Comparison of ENCODE assay signal across 25 cellular contexts in genomic region chr7:12258074-12258473, GRCh38. TPM values are rescaled to one million over a fixed set of nuclear protein-coding genes. Genes with fewer than 3 reads are reported as not detected.
DNase-seq lines count a peak whose midpoint lies in the region; ATAC-seq, FAIRE-seq and TF ChIP-seq lines count a peak whose summit lies in the region.
"Had no signal": no experiment of that assay in that cellular context is flagged by ENCODE, and none has a peak within 500 bp of the region (broad histone marks: within the 10 kb centered on the region; RNA-seq: fewer than 3 reads in every experiment).

No MANE protein-coding gene starts in this region.

- H3F3A ChIP-seq in MM.1S (ENCODE audit: insufficient read depth, low read length), result no peaks in the 10 kb centered on the region; the same call in 1 of the 2 replicates

- H3K9me3 ChIP-seq in CD8-positive, alpha-beta T cell (ENCODE audit: low read length), result no peaks in the 10 kb centered on the region
- H3K9me3 ChIP-seq in MM.1S (replicated peaks; ENCODE audit: insufficient read depth, low read length) (no peaks in the 10 kb centered on the region), HepG2 (ENCODE audit: low read length) (no peaks in the 10 kb centered on the region)
- H3K9me3 ChIP-seq: testis had no signal

- H3K4me2 ChIP-seq in MM.1S (ENCODE audit: low read depth, low read length), result peak overlapping the region; percentile 50
- H3K4me2 ChIP-seq in HepG2 (ENCODE audit: low read depth, low read length), result 0 out of 2 replicates have a peak overlapping the region, but pooled peaks have one; percentile 18
- H3K4me2 ChIP-seq: smooth muscle cell had no signal

- TF ChIP-seq RAD21 in HepG2 (CRISPR knock-in tag; IDR thresholded peaks at IDR 0.05), result no peak

- no peaks in the 10 kb centered on the region for H3K9me3 Mint-ChIP-seq in CD8-positive, alpha-beta T cell
- H3K9me3 Mint-ChIP-seq: activated naive CD4-positive, alpha-beta T cell treated with anti-CD3 and anti-CD28 coated beads, Interleukin-2, amount 50 U/mL, for 24 hours; activated T-helper 17 cell treated with anti-CD3 and anti-CD28 coated beads, Interleukin-2, amount 50 U/mL, for 72 hours had no signal

- no peak overlapping the region for H3K4me3 Mint-ChIP-seq in CD8-positive, alpha-beta T cell
- H3K4me3 Mint-ChIP-seq: activated naive CD4-positive, alpha-beta T cell treated with anti-CD3 and anti-CD28 coated beads, Interleukin-2, amount 50 U/mL, for 24 hours; activated T-helper 17 cell treated with anti-CD3 and anti-CD28 coated beads, Interleukin-2, amount 50 U/mL, for 72 hours had no signal

- no peak overlapping the region for H3K27ac Mint-ChIP-seq in CD8-positive, alpha-beta T cell
- H3K27ac Mint-ChIP-seq: activated naive CD4-positive, alpha-beta T cell treated with anti-CD3 and anti-CD28 coated beads, Interleukin-2, amount 50 U/mL, for 24 hours; activated T-helper 17 cell treated with anti-CD3 and anti-CD28 coated beads, Interleukin-2, amount 50 U/mL, for 72 hours had no signal

- WGBS in HepG2 (ENCODE audit: low lambda C conversion rate), result 63% methylated on average over 4 of the region's 4 CpGs

- no peak for FAIRE-seq in HepG2 (lab: Jason Lieb, UNC)
- FAIRE-seq: astrocyte, H1 had no signal

- CTCF ChIA-PET in CD8-positive, alpha-beta T cell (lab: Charles Lee), result interaction anchor here (0.6 kb wide), 1 partner anchor 36 kb away, joined by 4 read pairs; no protein-coding TSS in a partner anchor
- CTCF ChIA-PET in HepG2 (lab: Yijun Ruan, JAX; ENCODE audit: low intra/inter-chr PET ratio, low total read pairs), result no interaction called here

- DNase-seq in CD8-positive, alpha-beta T cell, result no peak
- DNase-seq in MM.1S (no peak), HepG2 (ENCODE audit: low spot score) (no peak), dorsolateral prefrontal cortex (no peak), dedifferentiated amniotic fluid mesenchymal stem cell (ENCODE audit: extremely low spot score) (no peak), H4 (ENCODE audit: low spot score) (no peak), cerebellar nuclear complex (lab: John Stamatoyannopoulos, UW) (no peak)
- DNase-seq: DMS153, GDM1, head of caudate nucleus, mesendoderm, NCI-H1048, NCI-H1694 treated with DMSO at 0.1 percent for 48 hours, NCI-H526 treated with DMSO at 0.1 percent for 48 hours, testis had no signal

- H3K4me1 Mint-ChIP-seq in CD8-positive, alpha-beta T cell (ENCODE audit: low read depth), result peaks cover 6% of the 10 kb centered on the region

- no peaks in the 10 kb centered on the region for H3K36me3 ChIP-seq in ACC112 (ENCODE audit: insufficient read depth, low read length)
- H3K36me3 ChIP-seq in CD8-positive, alpha-beta T cell (ENCODE audit: insufficient read depth, low read length), result no peaks in the 10 kb centered on the region
- H3K36me3 ChIP-seq in MM.1S (replicated peaks; ENCODE audit: insufficient read depth, low read length), result no peaks in the 10 kb centered on the region
- H3K36me3 ChIP-seq in HepG2 (replicated peaks in 1 of 2; ENCODE audit: control insufficient read depth in 1 of 2, insufficient read depth in 2 of 2, low read length in 2 of 2), result no peaks in the 10 kb centered on the region

- TF ChIP-seq CTCF in CD8-positive, alpha-beta T cell (IDR thresholded peaks at IDR 0.05), result no peak
- no peak for TF ChIP-seq CTCF in MM.1S (IDR thresholded peaks at IDR 0.05; ENCODE audit: low read length)
- TF ChIP-seq CTCF in HepG2 (CRISPR knock-in tag; IDR thresholded peaks at IDR 0.05), result no peak
- no peak for TF ChIP-seq CTCF in dorsolateral prefrontal cortex (IDR thresholded peaks at IDR 0.05 in 54 of 56, conservative IDR thresholded peaks at IDR 0.05 in 2 of 56; ENCODE audit: low read depth in 1 of 56, partially characterized antibody in 56 of 56)

- H3K4me1 ChIP-seq in ACC112 (ENCODE audit: control insufficient read depth, insufficient read depth, low read length, unreplicated experiment) (peaks cover 12% of the 10 kb centered on the region), MM.1S (ENCODE audit: low read length) (peaks cover 5% of the 10 kb centered on the region; the same call in 1 of the 2 replicates), HepG2 (ENCODE audit: insufficient read depth, low read length) (0 out of 2 replicates have a peak, but pooled peaks cover 11% of the 10 kb centered on the region)
- peaks cover 19% of the 10 kb centered on the region for H3K4me1 ChIP-seq in CD8-positive, alpha-beta T cell (ENCODE audit: insufficient read depth, low read length)
- H3K4me1 ChIP-seq: testis had no signal

- in situ Hi-C loops in HepG2 (cut with HindIII; ENCODE audit: extremely low pct_ligation_motif_present, low pct_unique_long_range_greater_than_20kb), result no loop called here

- H3K27ac ChIP-seq in ACC112 (ENCODE audit: low read depth, low read length) (no peak overlapping the region), MM.1S (ENCODE audit: low read length) (no peak overlapping the region), HepG2 (ENCODE audit: extremely low read length, insufficient read depth, low read length) (no peak overlapping the region), dorsolateral prefrontal cortex (no peak overlapping the region)
- no peak overlapping the region for H3K27ac ChIP-seq in CD8-positive, alpha-beta T cell (ENCODE audit: low read depth, low read length)
- H3K27ac ChIP-seq: C4-2B, RWPE1, SK-N-MC, testis, VCaP had no signal

- intact Hi-C loops in CD8-positive, alpha-beta T cell (cut with DNase I, micrococcal nuclease), result loop anchor here in 1 of 2 experiments (2.0 kb wide), 1 partner anchor 45 kb away; no protein-coding TSS in a partner anchor
- intact Hi-C loops in HepG2 (cut with micrococcal nuclease; ENCODE audit: unreplicated experiment), result no loop called here
- intact Hi-C loops in dorsolateral prefrontal cortex (cut with DNase I), result no loop called here

- H2AFZ ChIP-seq in ACC112 (ENCODE audit: low read length, unreplicated experiment) (peak overlapping the region; percentile 98), MM.1S (ENCODE audit: low read length) (no peak overlapping the region), HepG2 (ENCODE audit: low read length) (peak overlapping the region; percentile 81)

- H3K36me3 Mint-ChIP-seq in CD8-positive, alpha-beta T cell, result no peaks in the 10 kb centered on the region
- H3K36me3 Mint-ChIP-seq: activated naive CD4-positive, alpha-beta T cell treated with anti-CD3 and anti-CD28 coated beads, Interleukin-2, amount 50 U/mL, for 24 hours had no signal

- no peaks in the 10 kb centered on the region for H3K27me3 Mint-ChIP-seq in CD8-positive, alpha-beta T cell (ENCODE audit: low read depth)
- H3K27me3 Mint-ChIP-seq: activated naive CD4-positive, alpha-beta T cell treated with anti-CD3 and anti-CD28 coated beads, Interleukin-2, amount 50 U/mL, for 24 hours; activated T-helper 17 cell treated with anti-CD3 and anti-CD28 coated beads, Interleukin-2, amount 50 U/mL, for 72 hours had no signal

- TF ChIP-seq EP300 in HepG2 (IDR thresholded peaks at IDR 0.05; ENCODE audit: low read depth in 2 of 2, low read length in 2 of 2), result no peak
- TF ChIP-seq EP300 in HepG2 (CRISPR knock-in tag; IDR thresholded peaks at IDR 0.05; ENCODE audit: borderline replicate concordance), result no peak

- H3K4me3 ChIP-seq in ACC112 (ENCODE audit: low read depth, low read length) (peak overlapping the region; percentile 66; the same call in 1 of the 2 replicates), MM.1S (ENCODE audit: low read length) (peak overlapping the region; percentile 24; the same call in 1 of the 2 replicates), HepG2 (replicated peaks in 1 of 3; ENCODE audit: insufficient read depth in 1 of 3, low read depth in 2 of 3, low read length in 3 of 3) (no peak overlapping the region), dorsolateral prefrontal cortex (no peak overlapping the region)
- H3K4me3 ChIP-seq in CD8-positive, alpha-beta T cell (ENCODE audit: low read depth, low read length), result peak overlapping the region; percentile 5
- H3K4me3 ChIP-seq: SK-N-MC, smooth muscle cell, testis had no signal

- no peak overlapping the region for H3K9ac ChIP-seq in MM.1S (ENCODE audit: low read length)
- H3K9ac ChIP-seq in HepG2 (ENCODE audit: insufficient read depth, low read depth, low read length), result no peak overlapping the region

- ATAC-seq in CD8-positive, alpha-beta T cell, result no peak
- no peak for ATAC-seq in HepG2

- H3K27me3 ChIP-seq in ACC112 (ENCODE audit: insufficient read depth, low read length) (no peaks in the 10 kb centered on the region), MM.1S (replicated peaks; ENCODE audit: insufficient read depth, low read length) (no peaks in the 10 kb centered on the region), HepG2 (ENCODE audit: control insufficient read depth in 1 of 2, insufficient read depth in 2 of 2, low read length in 2 of 2) (no peaks in the 10 kb centered on the region), dorsolateral prefrontal cortex (no peaks in the 10 kb centered on the region)
- H3K27me3 ChIP-seq in CD8-positive, alpha-beta T cell (ENCODE audit: insufficient read depth, low read length), result no peaks in the 10 kb centered on the region
- H3K27me3 ChIP-seq: testis had no signal

- no peaks in the 10 kb centered on the region for H3K9me2 ChIP-seq in MM.1S (replicated peaks; ENCODE audit: insufficient read depth, low read length)

- POLR2A ChIA-PET in CD8-positive, alpha-beta T cell (lab: Charles Lee), result interaction anchor here (1.4 to 1.8 kb wide), 2 partner anchors 29 to 47 kb away, joined by 4 to 14 read pairs; partner anchors contain the start of gene TMEM106B
- POLR2A ChIA-PET in HepG2 (lab: Yijun Ruan, JAX), result no interaction called here

- no peak for TF ChIP-seq POLR2A in HepG2 (IDR thresholded peaks at IDR 0.05; ENCODE audit: insufficient read depth in 1 of 2, low read depth in 2 of 2, low read length in 2 of 2)

- H4K20me1 ChIP-seq in MM.1S (ENCODE audit: insufficient read depth, low read length) (no peaks in the 10 kb centered on the region), HepG2 (ENCODE audit: insufficient read depth, low read length) (no peaks in the 10 kb centered on the region)

- BruUV-seq in HepG2 (replicated peaks; lab: Mats Ljungman, UMichigan), result no TSS peak

- H3K79me2 ChIP-seq in ACC112 (ENCODE audit: control insufficient read depth, insufficient read depth, low read length, unreplicated experiment), result no peaks in the 10 kb centered on the region
- H3K79me2 ChIP-seq in MM.1S (ENCODE audit: low read length), result no peaks in the 10 kb centered on the region
- H3K79me2 ChIP-seq in HepG2 (ENCODE audit: insufficient read depth, low read length), result no peaks in the 10 kb centered on the region

RNA-seq across cellular contexts. Expression of gene TMEM106B, which starts 47.0 kb away (rescaled TPM):
- total RNA-seq in CD8-positive, alpha-beta T cell, result 10 to 100 TPM; 15.0 to 17.3 TPM
- 23.4 and 25.1 TPM in 2 replicates for total RNA-seq in HepG2 (2016; rRNA removed; fragmentation: Illumina TruSeq; extraction: Trizol)
- 3.8 and 6.2 TPM in 2 replicates for total RNA-seq in HepG2 (2016; cell fraction: cytosol; rRNA removed; fragmentation: Illumina TruSeq; extraction: Trizol; ENCODE audit: low read depth)
- total RNA-seq in HepG2 (2016; cell fraction: insoluble cytoplasmic fraction; rRNA removed; fragmentation: Illumina TruSeq; extraction: Trizol), result 18.5 and 22.2 TPM in 2 replicates
- 11.9 and 12.5 TPM in 2 replicates for total RNA-seq in HepG2 (2016; cell fraction: membrane; rRNA removed; fragmentation: Illumina TruSeq; extraction: Trizol)
- 29.5 and 37.2 TPM in 2 replicates for total RNA-seq in HepG2 (2016; cell fraction: nucleus; rRNA removed; fragmentation: Illumina TruSeq; extraction: Trizol)
- 16.8 and 17.7 TPM in 2 replicates for polyA plus RNA-seq in HepG2 (2011; rRNA removed)
- polyA plus RNA-seq in HepG2 (2011; cell fraction: cytosol; rRNA removed), result 8.2 and 15.0 TPM in 2 replicates
- 3.3 and 6.7 TPM in 2 replicates for polyA plus RNA-seq in HepG2 (2011; cell fraction: nucleus; rRNA removed)
- polyA plus RNA-seq in HepG2 (2012), result 22.8 and 23.5 TPM in 2 replicates
- polyA plus RNA-seq in HepG2 (2016; cell fraction: cytosol; fragmentation: Illumina TruSeq; extraction: Trizol; ENCODE audit: low read depth), result 2.4 and 3.9 TPM in 2 replicates
- 14.7 and 17.8 TPM in 2 replicates for polyA plus RNA-seq in HepG2 (2016; cell fraction: insoluble cytoplasmic fraction; fragmentation: Illumina TruSeq; extraction: Trizol; ENCODE audit: low read depth)
- 4.8 and 5.6 TPM in 2 replicates for polyA plus RNA-seq in HepG2 (2016; cell fraction: membrane; fragmentation: Illumina TruSeq; extraction: Trizol; ENCODE audit: low read depth)
- 24.5 and 24.8 TPM in 2 replicates for polyA plus RNA-seq in HepG2 (2016; cell fraction: nucleus; fragmentation: Illumina TruSeq; extraction: Trizol; ENCODE audit: insufficient read depth, low read depth)
- polyA minus RNA-seq in HepG2 (2011; rRNA and poly(A)+ RNA removed; ENCODE audit: low replicate concordance), result 6.9 and 7.6 TPM in 2 replicates
- polyA minus RNA-seq in HepG2 (2011; cell fraction: cytosol; rRNA and poly(A)+ RNA removed), result 19.3 and 25.8 TPM in 2 replicates
- polyA minus RNA-seq in HepG2 (2011; cell fraction: nucleus; rRNA and poly(A)+ RNA removed), result 23.4 and 29.3 TPM in 2 replicates
- total RNA-seq in dorsolateral prefrontal cortex, result 10 to 100 TPM; 42.9 to 83.4 (median 64.2) TPM
- 181 and 208 TPM in 2 replicates for total RNA-seq in H4 (2014; rRNA removed; shearing (Covaris generic))

Comparison
In these comparisons a context has a peak if more than half of its experiments do, and no peak if none do; other contexts are left out.
1. H3K4me3 ChIP-seq: peak in ACC112 (single experiment), CD8-positive, alpha-beta T cell (single experiment) and MM.1S (single experiment); none in HepG2 (0 of 3) and dorsolateral prefrontal cortex (0 of 59).